In the genomic region with DNA sequence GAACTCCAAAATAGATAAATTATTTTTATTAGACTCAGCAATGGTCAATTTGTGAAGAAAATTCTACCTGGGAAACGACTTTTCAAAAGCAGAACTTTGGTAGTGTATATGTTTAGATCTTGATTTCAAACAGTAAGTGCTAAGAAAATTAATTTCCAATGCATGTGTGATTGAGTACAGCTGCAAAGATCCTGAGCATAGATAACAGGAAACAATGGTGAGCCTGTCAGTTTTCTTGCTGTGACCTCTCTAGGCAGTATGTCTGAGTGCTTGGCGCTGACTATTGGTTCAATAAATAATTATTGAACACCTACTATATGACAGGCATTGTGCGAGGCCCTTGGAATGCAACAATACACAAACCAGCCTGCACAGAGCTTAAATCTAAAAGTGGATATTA, we compare ENCODE assay signal across 26 cellular contexts.
"Had no signal": no experiment of that assay in that cellular context is flagged by ENCODE, and none has a peak within 500 bp of the region (broad histone marks: within the 10 kb centered on the region; RNA-seq: fewer than 3 reads in every experiment).

No MANE protein-coding gene starts in this region.

- H3K4me3 Mint-ChIP-seq: dendritic cell treated with granulocyte-macrophage colony-stimulating factor and Interleukin-4, amounts not matched to agents 40 ng/mL and 50 ng/mL, for 4 days; endodermal cell; naive thymus-derived CD8-positive, alpha-beta T cell; stimulated activated memory B cell treated with anti-CD40 and anti-IgM and Interleukin-4, amounts not matched to agents 10 μg/mL and 1 μg/mL and 100 μg/mL, for 72 hours; type B pancreatic cell had no signal

- H3K27ac Mint-ChIP-seq: dendritic cell treated with granulocyte-macrophage colony-stimulating factor and Interleukin-4, amounts not matched to agents 40 ng/mL and 50 ng/mL, for 4 days; endodermal cell; naive thymus-derived CD8-positive, alpha-beta T cell; stimulated activated memory B cell treated with anti-CD40 and anti-IgM and Interleukin-4, amounts not matched to agents 10 μg/mL and 1 μg/mL and 100 μg/mL, for 72 hours; type B pancreatic cell had no signal

- H3K4me1 Mint-ChIP-seq: endodermal cell; naive thymus-derived CD8-positive, alpha-beta T cell; stimulated activated memory B cell treated with anti-CD40 and anti-IgM and Interleukin-4, amounts not matched to agents 10 μg/mL and 1 μg/mL and 100 μg/mL, for 72 hours had no signal

- H3K27me3 ChIP-seq: colonic mucosa, gastrocnemius medialis, left lung, ovary, sigmoid colon, testis, tibial artery had no signal

- H3K36me3 Mint-ChIP-seq: naive thymus-derived CD8-positive, alpha-beta T cell; stimulated activated memory B cell treated with anti-CD40 and anti-IgM and Interleukin-4, amounts not matched to agents 10 μg/mL and 1 μg/mL and 100 μg/mL, for 72 hours; type B pancreatic cell had no signal

- H3K4me1 ChIP-seq: gastrocnemius medialis, left lung, psoas muscle, sigmoid colon, testis, tibial artery had no signal

- H3K4me3 ChIP-seq: colonic mucosa, gastrocnemius medialis, left lung, ovary, psoas muscle, sigmoid colon, testis, tibial artery had no signal

- ATAC-seq: esophagus mucosa; gastrocnemius medialis; left lung; naive thymus-derived CD8-positive, alpha-beta T cell; psoas muscle; right cardiac atrium; stimulated activated memory B cell treated with anti-CD40 and anti-IgM and Interleukin-4, amounts not matched to agents 10 μg/mL and 1 μg/mL and 100 μg/mL, for 72 hours; stimulated activated naive CD8-positive, alpha-beta T cell treated with anti-CD3 and anti-CD28 coated beads, Interleukin-15, Interleukin-2, amounts not matched to agents 100 U/mL and 50 U/mL, for 24 hours had no signal

- H3K9me3 Mint-ChIP-seq: endodermal cell, type B pancreatic cell had no signal

- H3K27me3 Mint-ChIP-seq: dendritic cell treated with granulocyte-macrophage colony-stimulating factor and Interleukin-4, amounts not matched to agents 40 ng/mL and 50 ng/mL, for 4 days; naive thymus-derived CD8-positive, alpha-beta T cell; stimulated activated memory B cell treated with anti-CD40 and anti-IgM and Interleukin-4, amounts not matched to agents 10 μg/mL and 1 μg/mL and 100 μg/mL, for 72 hours had no signal

- H3K36me3 ChIP-seq: colonic mucosa, gastrocnemius medialis, left lung, ovary, sigmoid colon, tibial artery had no signal

- FAIRE-seq: kidney had no signal

- H3K9me3 ChIP-seq: colonic mucosa, gastrocnemius medialis, left lung, ovary, psoas muscle, sigmoid colon, testis, tibial artery had no signal

- H3K27ac ChIP-seq: colonic mucosa, epithelial cell of prostate, gastrocnemius medialis, left lung, ovary, psoas muscle, testis, tibial artery had no signal

- DNase-seq: colonic mucosa; effector CD8-positive, alpha-beta T cell; endodermal cell; foreskin fibroblast; gastrocnemius medialis; head of caudate nucleus; kidney; left lung; naive thymus-derived CD8-positive, alpha-beta T cell; occipital lobe; ovary; posterior cingulate gyrus; psoas muscle; right cardiac atrium; sigmoid colon; stimulated activated CD4-positive, alpha-beta T cell treated with anti-CD3 and anti-CD28 coated beads, Interleukin-2, amount 100 ng/mL, for 24 hours; stimulated activated CD4-positive, alpha-beta T cell treated with anti-CD3 and anti-CD28 coated beads, Interleukin-4, amount 100 ng/mL, for 4 hours; stimulated activated naive CD8-positive, alpha-beta T cell treated with anti-CD3 and anti-CD28 coated beads, Interleukin-15, Interleukin-2, amounts not matched to agents 100 U/mL and 50 U/mL, for 24 hours; substantia nigra; testis; tibial artery had no signal
